ENCODE assay signal across 8 cellular contexts in the genomic region with DNA sequence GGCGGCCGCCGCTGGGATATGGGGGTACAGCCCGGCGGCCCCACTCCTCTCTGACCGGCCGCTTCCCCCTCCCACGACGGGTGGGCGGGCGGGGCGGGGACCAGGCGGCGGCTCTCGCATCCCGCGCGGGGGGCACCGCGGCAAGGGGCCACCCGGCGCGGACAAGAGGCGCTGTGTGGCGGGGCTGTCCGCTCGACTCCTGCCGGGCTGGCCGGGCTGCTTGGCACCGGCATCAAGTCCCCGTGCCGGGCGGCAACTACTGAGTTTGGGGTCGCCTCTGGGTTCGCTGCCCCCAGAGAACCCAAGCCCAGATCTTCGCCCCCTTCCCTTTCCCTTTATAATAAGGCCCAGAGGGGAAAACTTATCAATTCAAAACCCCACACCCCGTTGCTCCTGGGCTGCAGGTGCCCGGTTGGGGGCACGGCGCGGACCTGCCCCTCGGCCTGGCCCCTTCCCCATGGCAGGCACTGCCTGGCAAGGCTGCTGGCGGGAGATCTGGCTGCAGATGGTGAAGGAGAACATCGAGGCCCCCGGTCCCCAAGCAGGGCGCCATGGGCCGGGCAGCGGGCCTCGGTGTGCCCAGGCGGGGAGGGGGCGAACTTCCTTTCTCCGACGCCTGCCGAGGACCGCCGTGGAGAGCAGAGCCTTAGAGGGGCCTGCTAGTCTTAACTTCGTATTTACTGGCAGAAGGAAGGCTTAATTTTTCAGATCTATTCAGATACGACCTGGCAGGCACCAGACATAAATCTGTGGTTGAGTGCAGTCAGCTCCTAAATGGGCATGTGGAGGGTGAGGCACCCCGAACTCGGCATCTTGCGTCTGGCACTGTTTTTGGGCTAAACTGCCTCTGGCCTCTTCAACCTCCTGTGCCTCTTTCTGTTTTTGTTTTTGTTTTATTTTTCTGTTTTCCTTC. TPM values are rescaled to one million over a fixed set of nuclear protein-coding genes. Genes with fewer than 3 reads are reported as not detected.
DNase-seq lines count a peak whose midpoint lies in the region; ATAC-seq and TF ChIP-seq lines count a peak whose summit lies in the region.

No MANE protein-coding gene starts in this region.

- H3K4me2 ChIP-seq in skeletal muscle satellite cell (ENCODE audit: low read length): peak overlapping the region; percentile 93

- no peaks in the 10 kb centered on the region for H3K36me3 ChIP-seq in gastroesophageal sphincter
- no peaks in the 10 kb centered on the region for H3K36me3 ChIP-seq in skeletal muscle satellite cell (ENCODE audit: insufficient read depth, low read length)

- DNase-seq in DMS53 (lab: John Stamatoyannopoulos, UW): peak; percentile 51
- DNase-seq in DMS53 treated with DMSO at 0.1 percent for 48 hours (lab: John Stamatoyannopoulos, UW; ENCODE audit: unreplicated experiment): no peak
- no peak for DNase-seq in HT-29 (ENCODE audit: low spot score)
- DNase-seq in stimulated activated CD4-positive, alpha-beta T cell treated with anti-CD3 and anti-CD28 coated beads, Interleukin-4, amount 100 ng/mL, for 1 hour: no peak

- H3K9ac ChIP-seq in skeletal muscle satellite cell (ENCODE audit: low read depth, low read length): peak overlapping the region; percentile 77

- no peak for TF ChIP-seq EP300 in gastroesophageal sphincter (IDR thresholded peaks at IDR 0.05)

- peak overlapping the region in 1 of 4 donors; percentile 11 for H3K27ac ChIP-seq in gastroesophageal sphincter

- ATAC-seq in gastroesophageal sphincter: no peak
- ATAC-seq in GM18498 (IDR thresholded peaks at IDR 0.05; ENCODE audit: unreplicated experiment): no peak

- TF ChIP-seq POLR2A in gastroesophageal sphincter (IDR thresholded peaks at IDR 0.05): no peak

- H3K4me1 ChIP-seq in gastroesophageal sphincter (peaks cover 0 to 18% (median 10%) of the 10 kb centered on the region in 3 donors), skeletal muscle satellite cell (ENCODE audit: control insufficient read depth, insufficient read depth, low read length) (peaks cover 23% of the 10 kb centered on the region)

- TF ChIP-seq CTCF in WI38 (IDR thresholded peaks at IDR 0.05; ENCODE audit: low read depth, low read length) (no peak), gastroesophageal sphincter (IDR thresholded peaks at IDR 0.05) (no peak)

- H3K4me3 ChIP-seq in WI38 (ENCODE audit: low read depth, low read length) (peak overlapping the region; percentile 63), gastroesophageal sphincter (peak overlapping the region; percentile 21 to 56), skeletal muscle satellite cell (ENCODE audit: low read length) (peak overlapping the region; percentile 80)

- H3K27me3 ChIP-seq in gastroesophageal sphincter (peaks cover 35% of the 10 kb centered on the region), skeletal muscle satellite cell (ENCODE audit: control insufficient read depth, insufficient read depth, low read length) (no peaks in the 10 kb centered on the region)

- 58% methylated on average over 5 of the region's 61 CpGs; no CpG with 5 or more reads in 1 of the 2 donors for WGBS in gastroesophageal sphincter (ENCODE audit: low coverage in 1 of 2), 2 donors

- no peaks in the 10 kb centered on the region for H3K9me3 ChIP-seq in gastroesophageal sphincter
- H3K9me3 ChIP-seq in skeletal muscle satellite cell (replicated peaks; ENCODE audit: low read length): no peaks in the 10 kb centered on the region

RNA-seq across cellular contexts. Expression of gene APBA2, which starts 0.9 kb away (rescaled TPM):
- 10 to 100 TPM in 1 of 4 donors, 1 to 10 TPM in 3; 3.1 to 14.9 (median 4.2) TPM for total RNA-seq in gastroesophageal sphincter
- total RNA-seq in skeletal muscle satellite cell (2012; rRNA removed): 3.5 and 6.3 TPM in 2 replicates
- not detected in 2 replicates for total RNA-seq in HT-29 (2014; rRNA removed; shearing (Covaris generic))

RNA-seq across cellular contexts. Expression of gene GOLGA6L7, which starts 38.2 kb away (rescaled TPM):
- total RNA-seq in gastroesophageal sphincter: not detected
- not detected in 2 replicates for total RNA-seq in skeletal muscle satellite cell (2012; rRNA removed)
- total RNA-seq in HT-29 (2014; rRNA removed; shearing (Covaris generic)): not detected in 2 replicates
